Comparison of ENCODE assay signal across 26 cellular contexts in the genomic region with DNA sequence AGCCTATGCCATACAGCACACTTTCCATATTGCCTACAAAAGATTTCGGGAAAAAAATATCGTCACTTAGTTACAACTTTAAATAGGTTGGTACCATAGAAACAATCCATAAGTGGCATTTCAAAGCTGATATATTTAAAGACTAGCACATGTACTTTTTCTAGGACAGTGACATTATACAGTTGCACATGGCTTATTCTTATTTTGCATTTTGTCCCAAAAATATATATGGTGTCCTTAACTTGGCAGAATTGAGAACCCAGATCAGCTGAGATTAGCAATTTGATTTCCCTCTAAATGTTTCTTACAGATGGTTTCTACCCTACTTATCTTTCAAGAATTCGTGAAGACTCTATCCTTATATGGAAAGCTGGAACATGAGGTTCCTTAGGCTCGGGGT.
"Had no signal": no experiment of that assay in that cellular context is flagged by ENCODE, and none has a peak within 500 bp of the region (broad histone marks: within the 10 kb centered on the region; RNA-seq: fewer than 3 reads in every experiment).

No MANE protein-coding gene starts in this region.

- DNase-seq: activated CD4-positive, alpha-beta T cell treated with anti-CD3 and anti-CD28 coated beads for 48 hours; activated CD4-positive, alpha-beta T cell treated with anti-CD3 and anti-CD28 coated beads, Interleukin-2, amount 50 U/mL, for 4 hours; activated CD8-positive, alpha-beta T cell treated with anti-CD3 and anti-CD28 coated beads, Interleukin-2, amount 10 ng/mL, durations not matched to agents 7 days and 5 days; activated effector memory CD4-positive, alpha-beta T cell treated with anti-CD3 and anti-CD28 coated beads, Interleukin-2, amount 50 U/mL, for 16 hours; activated naive CD4-positive, alpha-beta T cell treated with anti-CD3 and anti-CD28 coated beads for 36 hours; activated T-cell treated with anti-CD3 and anti-CD28 coated beads, Interleukin-2, amount 50 U/mL, for 4 hours; caudate nucleus; IMR-90; KG1; NCI-H1092 treated with DMSO at 0.1 percent for 48 hours; NCI-H1417 treated with DMSO at 0.1 percent for 48 hours; NCI-H1694; NCI-H2029; NCI-H2107; NCI-H345; NCI-H510A; NCI-H526 treated with DMSO at 0.1 percent for 48 hours; NCI-H82; Peyer's patch; Right ventricle myocardium superior; SJCRH30; SK-N-SH had no signal

- H3K27me3 ChIP-seq: breast epithelium, Peyer's patch, SJCRH30 had no signal

- H3K27ac Mint-ChIP-seq: activated CD8-positive, alpha-beta T cell treated with anti-CD3 and anti-CD28 coated beads, Interleukin-2, amount 10 ng/mL, durations not matched to agents 7 days and 5 days; activated naive CD4-positive, alpha-beta T cell treated with anti-CD3 and anti-CD28 coated beads for 36 hours; activated naive CD8-positive, alpha-beta T cell had no signal

- H3K4me3 Mint-ChIP-seq: activated CD8-positive, alpha-beta T cell treated with anti-CD3 and anti-CD28 coated beads, Interleukin-2, amount 10 ng/mL, durations not matched to agents 7 days and 5 days; activated naive CD4-positive, alpha-beta T cell treated with anti-CD3 and anti-CD28 coated beads for 36 hours; activated naive CD8-positive, alpha-beta T cell; activated T-cell treated with anti-CD3 and anti-CD28 coated beads, Interleukin-2, amount 50 U/mL, for 4 hours had no signal

- H3K27me3 Mint-ChIP-seq: activated naive CD8-positive, alpha-beta T cell had no signal

- H3K9me3 ChIP-seq: breast epithelium, Peyer's patch, SJCRH30, SK-N-SH had no signal

- H3K4me3 ChIP-seq: breast epithelium, Peyer's patch, SJCRH30 had no signal

- ATAC-seq: activated CD4-positive, CD25-positive, alpha-beta regulatory T cell treated with anti-CD3 and anti-CD28 coated beads, Interleukin-2, amount 50 U/mL, for 24 hours; activated CD8-positive, alpha-beta T cell treated with anti-CD3 and anti-CD28 coated beads, Interleukin-2, amount 10 ng/mL, durations not matched to agents 7 days and 5 days; activated T-cell treated with anti-CD3 and anti-CD28 coated beads, Interleukin-2, amount 50 U/mL, for 4 hours had no signal

- H3K36me3 ChIP-seq: breast epithelium, Peyer's patch, SJCRH30 had no signal

- H3K27ac ChIP-seq: breast epithelium, Peyer's patch, RWPE1, SJCRH30 had no signal

- H3K4me1 ChIP-seq: SJCRH30 had no signal

- H3K9me3 Mint-ChIP-seq: activated naive CD4-positive, alpha-beta T cell treated with anti-CD3 and anti-CD28 coated beads for 36 hours; activated T-cell treated with anti-CD3 and anti-CD28 coated beads, Interleukin-2, amount 50 U/mL, for 4 hours had no signal

- H3K36me3 Mint-ChIP-seq: activated naive CD8-positive, alpha-beta T cell had no signal
